In the genomic region with DNA sequence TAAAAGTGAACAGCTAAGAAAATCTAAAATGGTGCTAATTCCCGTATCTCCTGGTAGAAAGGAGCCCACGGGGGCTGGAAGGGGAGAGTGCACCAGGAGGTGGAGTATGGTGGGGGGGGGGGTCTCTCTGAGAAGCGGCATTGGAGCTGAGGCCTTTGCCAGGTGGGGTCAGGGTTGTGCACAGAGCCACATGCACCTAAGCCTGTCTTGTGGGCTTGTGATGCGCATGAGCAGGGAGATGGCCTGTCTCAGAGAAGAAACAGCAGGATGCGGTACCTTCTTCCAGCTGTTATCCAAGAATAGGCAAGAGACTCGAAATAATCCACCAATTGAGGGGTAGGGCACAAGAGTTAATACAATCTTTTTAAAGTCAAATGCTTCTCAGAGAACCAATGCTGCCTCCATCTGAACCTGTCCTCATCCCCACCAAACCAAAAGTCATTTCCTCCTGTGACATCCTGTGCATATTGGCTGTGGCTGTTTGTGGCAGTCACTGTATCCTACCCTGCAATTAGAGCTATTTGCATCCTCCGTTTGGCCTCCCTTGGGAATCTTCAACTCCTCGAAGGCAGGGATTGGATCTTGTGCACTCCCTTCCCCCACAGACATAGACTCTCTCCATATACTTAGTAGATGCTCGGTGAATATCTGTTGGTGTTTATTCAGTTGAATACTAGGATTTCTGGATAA, we compare ENCODE assay signal across 1 cellular context.
TF ChIP-seq lines count a peak whose summit lies in the region.

No MANE protein-coding gene starts in this region.

TF ChIP-seq in HEK293, 187 proteins besides CTCF, POLR2A, EP300 and RAD21:
- TF ChIP-seq, protein P1, sequence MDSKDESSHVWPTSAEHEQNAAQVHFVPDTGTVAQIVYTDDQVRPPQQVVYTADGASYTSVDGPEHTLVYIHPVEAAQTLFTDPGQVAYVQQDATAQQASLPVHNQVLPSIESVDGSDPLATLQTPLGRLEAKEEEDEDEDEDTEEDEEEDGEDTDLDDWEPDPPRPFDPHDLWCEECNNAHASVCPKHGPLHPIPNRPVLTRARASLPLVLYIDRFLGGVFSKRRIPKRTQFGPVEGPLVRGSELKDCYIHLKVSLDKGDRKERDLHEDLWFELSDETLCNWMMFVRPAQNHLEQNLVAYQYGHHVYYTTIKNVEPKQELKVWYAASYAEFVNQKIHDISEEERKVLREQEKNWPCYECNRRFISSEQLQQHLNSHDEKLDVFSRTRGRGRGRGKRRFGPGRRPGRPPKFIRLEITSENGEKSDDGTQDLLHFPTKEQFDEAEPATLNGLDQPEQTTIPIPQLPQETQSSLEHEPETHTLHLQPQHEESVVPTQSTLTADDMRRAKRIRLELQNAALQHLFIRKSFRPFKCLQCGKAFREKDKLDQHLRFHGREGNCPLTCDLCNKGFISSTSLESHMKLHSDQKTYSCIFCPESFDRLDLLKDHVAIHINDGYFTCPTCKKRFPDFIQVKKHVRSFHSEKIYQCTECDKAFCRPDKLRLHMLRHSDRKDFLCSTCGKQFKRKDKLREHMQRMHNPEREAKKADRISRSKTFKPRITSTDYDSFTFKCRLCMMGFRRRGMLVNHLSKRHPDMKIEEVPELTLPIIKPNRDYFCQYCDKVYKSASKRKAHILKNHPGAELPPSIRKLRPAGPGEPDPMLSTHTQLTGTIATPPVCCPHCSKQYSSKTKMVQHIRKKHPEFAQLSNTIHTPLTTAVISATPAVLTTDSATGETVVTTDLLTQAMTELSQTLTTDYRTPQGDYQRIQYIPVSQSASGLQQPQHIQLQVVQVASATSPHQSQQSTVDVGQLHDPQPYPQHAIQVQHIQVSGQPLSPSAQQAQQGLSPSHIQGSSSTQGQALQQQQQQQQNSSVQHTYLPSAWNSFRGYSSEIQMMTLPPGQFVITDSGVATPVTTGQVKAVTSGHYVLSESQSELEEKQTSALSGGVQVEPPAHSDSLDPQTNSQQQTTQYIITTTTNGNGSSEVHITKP (tag by site-specific recombination; IDR thresholded peaks at IDR 0.05) = 0 out of 2 replicates have a peak, but pooled peaks have one; percentile 12
- peak; percentile 86 for TF ChIP-seq SP7 (tag by site-specific recombination; IDR thresholded peaks at IDR 0.05)
- TF ChIP-seq ZNF677 (tag by site-specific recombination; IDR thresholded peaks at IDR 0.05) = no peak
